Comparison of ENCODE assay signal across 10 cellular contexts in genomic region chr2:181678033-181678586, GRCh38. TPM values are rescaled to one million over a fixed set of nuclear protein-coding genes. Genes with fewer than 3 reads are reported as not detected.
A peak's percentile ranks its signal among the peaks of the same experiment; 100 is the strongest.
DNase-seq lines count a peak whose midpoint lies in the region; ATAC-seq and TF ChIP-seq lines count a peak whose summit lies in the region.
"Had no signal": no experiment of that assay in that cellular context is flagged by ENCODE, and none has a peak within 500 bp of the region (broad histone marks: within the 10 kb centered on the region; RNA-seq: fewer than 3 reads in every experiment).

No MANE protein-coding gene starts in this region.

- TF ChIP-seq CTCF in GM12865 (IDR thresholded peaks at IDR 0.05; ENCODE audit: insufficient read depth, low read depth, low read length, missing control alignments) (no peak), fibroblast of villous mesenchyme (IDR thresholded peaks at IDR 0.05; ENCODE audit: insufficient read depth, low read depth, low read length) (no peak), gastrocnemius medialis (IDR thresholded peaks at IDR 0.05 in 4 of 5, conservative IDR thresholded peaks at IDR 0.05 in 1 of 5) (no peak)

- H3K4me1 ChIP-seq in gastrocnemius medialis = peaks cover 0 to 6% of the 10 kb centered on the region in 2 donors

- DNase-seq in GM12865 (ENCODE audit: low read depth) (peak; percentile 73), LHCN-M2 (ENCODE audit: low read depth) (peak; percentile 31), fibroblast of villous mesenchyme (ENCODE audit: low read depth) (peak; percentile 80), posterior cingulate gyrus (peak in 6 of 10 donors; percentile 21 to 84 (median 58)), gastrocnemius medialis (no peak), SHP77 (lab: John Stamatoyannopoulos, UW) (no peak)
- peak; percentile 36 for DNase-seq in activated T-cell treated with anti-CD3 and anti-CD28 coated beads, Interleukin-2, amount 50 U/mL, for 4 hours

- H3K9me3 ChIP-seq in gastrocnemius medialis = no peaks in the 10 kb centered on the region

- peaks cover 32% of the 10 kb centered on the region for H3K4me1 Mint-ChIP-seq in activated T-cell treated with anti-CD3 and anti-CD28 coated beads, Interleukin-2, amount 50 U/mL, for 4 hours (ENCODE audit: low read depth)

- H3K27me3 Mint-ChIP-seq in activated T-cell treated with anti-CD3 and anti-CD28 coated beads, Interleukin-2, amount 50 U/mL, for 4 hours (ENCODE audit: low read depth) = peaks cover 68% of the 10 kb centered on the region

- H3K27me3 ChIP-seq in gastrocnemius medialis = peaks cover 53 to 60% (median 58%) of the 10 kb centered on the region in 3 donors

- in situ Hi-C loops in gastrocnemius medialis (cut with MboI; ENCODE audit: low sequenced_read_pairs in 4 of 4) = no loop called here

- H3K36me3 ChIP-seq in gastrocnemius medialis = no peaks in the 10 kb centered on the region

- TF ChIP-seq POLR2A in gastrocnemius medialis (IDR thresholded peaks at IDR 0.05) = no peak

- intact Hi-C loops in posterior cingulate gyrus (cut with DNase I) = no loop called here
- intact Hi-C loops in gastrocnemius medialis (cut with DNase I; ENCODE audit: low total_unique reads) = no loop called here

- no peak overlapping the region for H3K4me3 ChIP-seq in GM12865 (ENCODE audit: low read depth, low read length)
- H3K4me3 ChIP-seq in fibroblast of villous mesenchyme (ENCODE audit: low read depth, low read length) = no peak overlapping the region
- no peak overlapping the region for H3K4me3 ChIP-seq in gastrocnemius medialis
- H3K4me3 ChIP-seq: skin epidermis had no signal

- no peak overlapping the region for H3K4me3 Mint-ChIP-seq in activated T-cell treated with anti-CD3 and anti-CD28 coated beads, Interleukin-2, amount 50 U/mL, for 4 hours

- H3K9me3 Mint-ChIP-seq in activated T-cell treated with anti-CD3 and anti-CD28 coated beads, Interleukin-2, amount 50 U/mL, for 4 hours = peaks cover 13% of the 10 kb centered on the region

- H3K36me3 Mint-ChIP-seq in activated T-cell treated with anti-CD3 and anti-CD28 coated beads, Interleukin-2, amount 50 U/mL, for 4 hours (ENCODE audit: insufficient read depth) = no peaks in the 10 kb centered on the region

- peak; percentile 36 to 50 for ATAC-seq in activated T-cell treated with anti-CD3 and anti-CD28 coated beads, Interleukin-2, amount 50 U/mL, for 4 hours
- ATAC-seq in gastrocnemius medialis (no peak), GM21717 (IDR thresholded peaks at IDR 0.05; ENCODE audit: unreplicated experiment) (no peak)

- no peak overlapping the region for H3K27ac ChIP-seq in gastrocnemius medialis
- H3K27ac ChIP-seq: KMS-11, skin epidermis had no signal

RNA-seq across cellular contexts. Expression of gene NEUROD1, which starts 2.2 kb away (rescaled TPM):
- total RNA-seq in LHCN-M2 (2014; rRNA removed) (not detected in 2 replicates), fibroblast of villous mesenchyme (not detected in 2 replicates), gastrocnemius medialis (not detected)
- not detected for polyA plus RNA-seq in LHCN-M2 (2012)
- total RNA-seq in activated T-cell treated with anti-CD3 and anti-CD28 coated beads, Interleukin-2, amount 50 U/mL, for 4 hours = not detected

RNA-seq across cellular contexts. Expression of gene CERKL, which starts 21.2 kb away (rescaled TPM):
- 0.17 TPM in 1 of 2 replicates, not detected in the other for total RNA-seq in LHCN-M2 (2014; rRNA removed)
- polyA plus RNA-seq in LHCN-M2 (2012) = 1.9 TPM
- under 1 TPM in 1 of 3 donors, not detected in 2; 0.08 TPM for total RNA-seq in activated T-cell treated with anti-CD3 and anti-CD28 coated beads, Interleukin-2, amount 50 U/mL, for 4 hours
- under 0.01 TPM in 2 replicates for total RNA-seq in fibroblast of villous mesenchyme
- under 1 TPM in 1 of 4 donors, not detected in 3; 0.07 TPM for total RNA-seq in gastrocnemius medialis

Comparison
In these comparisons a context has a peak if more than half of its experiments do, and no peak if none do; other contexts are left out.
1. DNase-seq: peak in GM12865 (single experiment), LHCN-M2 (single experiment), activated T-cell treated with anti-CD3 and anti-CD28 coated beads, Interleukin-2, amount 50 U/mL, for 4 hours (single experiment), fibroblast of villous mesenchyme (single experiment) and posterior cingulate gyrus (6 of 10); none in gastrocnemius medialis (0 of 2) and SHP77 (0 of 2).
2. ATAC-seq: peak in activated T-cell treated with anti-CD3 and anti-CD28 coated beads, Interleukin-2, amount 50 U/mL, for 4 hours (2 of 2); none in gastrocnemius medialis (0 of 2) and GM21717 (single experiment).